ENCODE assay signal across 16 cellular contexts in the genomic region with DNA sequence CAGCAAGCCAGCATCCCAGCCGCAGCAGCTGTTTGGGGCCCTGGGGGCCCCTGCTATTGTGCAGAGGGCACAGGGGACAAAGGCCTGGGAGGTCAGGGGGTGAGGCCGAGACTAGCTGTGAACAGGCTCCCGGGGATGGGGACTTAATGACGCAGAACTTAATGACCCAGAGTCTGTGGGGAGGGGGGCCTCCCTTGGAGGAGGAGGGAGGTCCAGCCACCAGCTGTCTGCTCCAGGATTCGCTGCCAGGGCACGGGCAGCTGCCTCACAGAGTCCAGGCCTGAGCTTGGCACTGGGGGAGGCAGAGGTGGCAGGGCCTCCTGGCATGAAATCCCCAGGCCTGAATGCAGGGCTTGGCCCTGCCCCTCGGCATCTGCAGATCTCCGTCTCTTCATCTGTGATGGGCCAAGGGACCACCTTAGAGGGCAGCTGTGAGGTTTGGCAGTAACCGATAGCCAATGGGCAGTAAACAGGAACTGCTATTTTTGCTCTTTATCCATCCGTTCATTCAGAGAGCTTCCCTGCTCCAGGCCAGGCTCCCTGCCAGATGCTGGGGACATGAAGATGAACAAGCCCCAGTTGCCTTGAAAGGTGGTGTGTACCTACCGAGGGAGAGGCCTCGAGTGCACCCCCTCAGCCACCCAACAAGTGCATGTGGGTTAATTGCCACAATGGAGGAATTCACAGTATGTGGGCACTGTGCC. TPM values are rescaled to one million over a fixed set of nuclear protein-coding genes. Genes with fewer than 3 reads are reported as not detected.
DNase-seq lines count a peak whose midpoint lies in the region; ATAC-seq lines count a peak whose summit lies in the region.
"Had no signal": no experiment of that assay in that cellular context is flagged by ENCODE, and none has a peak within 500 bp of the region (broad histone marks: within the 10 kb centered on the region; RNA-seq: fewer than 3 reads in every experiment).

No MANE protein-coding gene starts in this region.

- H4K8ac ChIP-seq in neuronal stem cell (ENCODE audit: low read depth, low read length), result no peak overlapping the region

- no peaks in the 10 kb centered on the region for H3K36me3 ChIP-seq in neuronal stem cell (replicated peaks in 1 of 2; ENCODE audit: control insufficient read depth in 2 of 2, insufficient read depth in 2 of 2, low read length in 2 of 2)

- peak overlapping the region; percentile 11 for H2BK12ac ChIP-seq in neuronal stem cell (ENCODE audit: low read length)

- no peak overlapping the region for H3K23ac ChIP-seq in neuronal stem cell (ENCODE audit: low read depth, low read length, poor library complexity)

- H3K9ac ChIP-seq in neuronal stem cell (ENCODE audit: low read depth, low read length, poor library complexity), result no peak overlapping the region
- H3K9ac ChIP-seq: KMS-11 had no signal

- H2BK5ac ChIP-seq in neuronal stem cell (ENCODE audit: low read length), result no peak overlapping the region

- no peak overlapping the region for H3K14ac ChIP-seq in neuronal stem cell (ENCODE audit: low read length)

- H3K4me3 ChIP-seq in neuronal stem cell (ENCODE audit: low read length in 2 of 2), result no peak overlapping the region

- DNase-seq in C1 segment of cervical spinal cord (lab: John Stamatoyannopoulos, UW) (peak in 13 of 14 donors; percentile 14 to 83 (median 59)), NCI-H69 (lab: John Stamatoyannopoulos, UW) (peak; percentile 94), head of caudate nucleus (peak; percentile 72 to 94 (median 86)), neuronal stem cell (ENCODE audit: low spot score) (peak; percentile 85), cortex of kidney (lab: John Stamatoyannopoulos, UW) (no peak), 8988T (no peak), posterior vena cava (ENCODE audit: low spot score) (no peak)
- DNase-seq: activated CD4-positive, alpha-beta memory T cell treated with anti-CD3 and anti-CD28 coated beads, Interleukin-2, amount 10 ng/mL, durations not matched to agents 7 days and 5 days; dermis blood vessel endothelial cell; foreskin fibroblast; kidney glomerular epithelial cell; NCI-H345; RPMI8226; stimulated activated CD4-positive, alpha-beta T cell treated with anti-CD3 and anti-CD28 coated beads, Interleukin-1b, Interleukin-23, amount 100 ng/mL, for 48 hours had no signal

- no peak for ATAC-seq in GM18907 (IDR thresholded peaks at IDR 0.05; ENCODE audit: unreplicated experiment)

- H3K18ac ChIP-seq in neuronal stem cell (ENCODE audit: low read length), result peak overlapping the region; percentile 90

- H3K79me1 ChIP-seq in neuronal stem cell (ENCODE audit: low read depth, low read length), result peaks cover 9% of the 10 kb centered on the region

- no peak overlapping the region for H4K91ac ChIP-seq in neuronal stem cell (ENCODE audit: low read depth, low read length, poor library complexity)

- H2BK15ac ChIP-seq in neuronal stem cell (ENCODE audit: low read length), result peak overlapping the region; percentile 26

- peaks cover 48 to 70% of the 10 kb centered on the region in 2 donors for H3K4me1 ChIP-seq in neuronal stem cell (ENCODE audit: control insufficient read depth in 2 of 2, insufficient read depth in 1 of 2, low read depth in 1 of 2, low read length in 2 of 2)

- H3K27ac ChIP-seq in neuronal stem cell (replicated peaks; ENCODE audit: low read length), result peak overlapping the region; percentile 35
- H3K27ac ChIP-seq: KMS-11 had no signal

- H3K9me3 ChIP-seq in neuronal stem cell (replicated peaks in 1 of 2; ENCODE audit: control insufficient read depth in 2 of 2, insufficient read depth in 1 of 2, low read depth in 1 of 2, low read length in 2 of 2), result no peaks in the 10 kb centered on the region

- no CpG with 5 or more reads among the region's 12 CpGs for WGBS in neuronal stem cell (ENCODE audit: extremely low coverage in 2 of 2, insufficient read length in 2 of 2, insufficient replicate concordance in 1 of 2), 2 donors

- H2AK5ac ChIP-seq in neuronal stem cell (ENCODE audit: low read depth, low read length), result peak overlapping the region; percentile 9

- H2BK120ac ChIP-seq in neuronal stem cell (ENCODE audit: low read depth, low read length), result no peak overlapping the region

- no peak overlapping the region for H3K4ac ChIP-seq in neuronal stem cell (ENCODE audit: low read length)

- no peak overlapping the region for H2AFZ ChIP-seq in neuronal stem cell (ENCODE audit: low read length)

- peaks cover 0 to 68% (median 2%) of the 10 kb centered on the region in 3 experiments for H3K27me3 ChIP-seq in neuronal stem cell (ENCODE audit: control insufficient read depth in 3 of 3, insufficient read depth in 3 of 3, low read depth in 1 of 3, low read length in 3 of 3)

- H3K4me2 ChIP-seq in neuronal stem cell (ENCODE audit: insufficient read depth, low read length, poor library complexity, severe bottlenecking), result peak overlapping the region; percentile 60
- H3K4me2 ChIP-seq: KMS-11 had no signal

- intact Hi-C loops in head of caudate nucleus (cut with DNase I), result loop anchor here (5.0 to 10.0 kb wide), 2 partner anchors 93 to 154 kb away; no protein-coding TSS in a partner anchor
- intact Hi-C loops in posterior vena cava (cut with DNase I), result no loop called here

RNA-seq across cellular contexts. Expression of a gene that starts 6.7 kb away (rescaled TPM):
- polyA plus RNA-seq in neuronal stem cell (2013, experiment 1 of 2), result 14.4 TPM
- 14.3 TPM for polyA plus RNA-seq in neuronal stem cell (2013, experiment 2 of 2)
- total RNA-seq in posterior vena cava, result under 1 TPM; 0.62 to 0.79 TPM

Comparison
In these comparisons a context has a peak if more than half of its experiments do, and no peak if none do; other contexts are left out.
1. DNase-seq: peak in C1 segment of cervical spinal cord (13 of 14), NCI-H69 (single experiment), head of caudate nucleus (42 of 42) and neuronal stem cell (single experiment); none in cortex of kidney (single experiment), 8988T (single experiment) and posterior vena cava (single experiment).